34 cellular contexts compared by ENCODE assay signal in genomic region chr4:173675446-173675845, GRCh38.
"Had no signal": no experiment of that assay in that cellular context is flagged by ENCODE, and none has a peak within 500 bp of the region (broad histone marks: within the 10 kb centered on the region; RNA-seq: fewer than 3 reads in every experiment).

No MANE protein-coding gene starts in this region.

- H3K36me3 ChIP-seq: MG63 had no signal

- H3K4me3 ChIP-seq: MG63 had no signal

- H3K9me3 ChIP-seq: MG63 had no signal

- DNase-seq: Karpas-422, Kasumi-1, MG63, MM.1S, MV-4-11, NCI-H1048, NCI-H1092, NCI-H1092 treated with DMSO at 0.1 percent for 48 hours, NCI-H1105, NCI-H1105 treated with DMSO at 0.1 percent for 48 hours, NCI-H1417, NCI-H1417 treated with DMSO at 0.1 percent for 48 hours, NCI-H1436, NCI-H1436 treated with DMSO at 0.1 percent for 48 hours, NCI-H146, NCI-H1694, NCI-H1694 treated with DMSO at 0.1 percent for 48 hours, NCI-H187, NCI-H187 treated with DMSO at 0.1 percent for 48 hours, NCI-H1930, NCI-H2029, NCI-H2081, NCI-H2081 treated with DMSO at 0.1 percent for 48 hours, NCI-H2107, NCI-H2171, NCI-H2171 treated with DMSO at 0.1 percent for 48 hours, NCI-H2227 treated with DMSO at 0.1 percent for 48 hours, NCI-H226, NCI-H345, NCI-H446, NCI-H446 treated with DMSO at 0.1 percent for 48 hours, NCI-H510A, NCI-H510A treated with DMSO at 0.1 percent for 48 hours, NCI-H524 had no signal

- H3K27me3 ChIP-seq: MG63 had no signal
